19 cellular contexts compared by ENCODE assay signal in genomic region chr3:129173725-129174124, GRCh38. TPM values are rescaled to one million over a fixed set of nuclear protein-coding genes. Genes with fewer than 3 reads are reported as not detected.
DNase-seq lines count a peak whose midpoint lies in the region; ATAC-seq, FAIRE-seq and TF ChIP-seq lines count a peak whose summit lies in the region.
"Had no signal": no experiment of that assay in that cellular context is flagged by ENCODE, and none has a peak within 500 bp of the region (broad histone marks: within the 10 kb centered on the region; RNA-seq: fewer than 3 reads in every experiment).

No MANE protein-coding gene starts in this region.

- CTCF ChIA-PET in activated CD8-positive, alpha-beta memory T cell treated with anti-CD3 and anti-CD28 coated beads, Interleukin-2, amount 10 ng/mL, durations not matched to agents 7 days and 5 days (lab: Charles Lee), result interaction anchor here (1.4 to 2.0 kb wide), 2 partner anchors 10 to 120 kb away, joined by 3 to 7 read pairs; no protein-coding TSS in a partner anchor
- CTCF ChIA-PET in Caco-2 (lab: Charles Lee), result interaction anchor here (0.7 kb wide), 1 partner anchor 197 kb away, joined by 6 read pairs; no protein-coding TSS in a partner anchor

- peak overlapping the region; percentile 52 for H3K27ac Mint-ChIP-seq in activated CD8-positive, alpha-beta memory T cell treated with anti-CD3 and anti-CD28 coated beads, Interleukin-2, amount 10 ng/mL, durations not matched to agents 7 days and 5 days
- H3K27ac Mint-ChIP-seq in chondrocyte (ENCODE audit: unreplicated experiment) (peak overlapping the region; percentile 89), Caco-2 (ENCODE audit: unreplicated experiment) (no peak overlapping the region)

- H3K36me3 ChIP-seq in Loucy (ENCODE audit: insufficient read depth, low read length) (peaks cover 52% of the 10 kb centered on the region), parathyroid adenoma (ENCODE audit: control insufficient read depth, insufficient read depth, low read length) (no peaks in the 10 kb centered on the region), Caco-2 (ENCODE audit: control insufficient read depth, insufficient read depth, low read length) (no peaks in the 10 kb centered on the region; the same call in 1 of the 2 replicates)

- no peaks in the 10 kb centered on the region for H3K9me3 ChIP-seq in Loucy (ENCODE audit: insufficient read depth, low read depth, low read length)
- H3K9me3 ChIP-seq in parathyroid adenoma (ENCODE audit: control insufficient read depth, low read length), result no peaks in the 10 kb centered on the region
- no peaks in the 10 kb centered on the region for H3K9me3 ChIP-seq in Caco-2
- H3K9me3 ChIP-seq: lower lobe of right lung, SK-N-SH had no signal

- no TSS peak for BruUV-seq in Caco-2 (replicated peaks; lab: Mats Ljungman, UMichigan)

- no peak for FAIRE-seq in frontal cortex (lab: Jason Lieb, UNC)
- FAIRE-seq: D721Med had no signal

- no peaks in the 10 kb centered on the region for H3K27me3 ChIP-seq in Loucy (ENCODE audit: insufficient read depth, low read length, poor library complexity, severe bottlenecking)
- no peaks in the 10 kb centered on the region for H3K27me3 ChIP-seq in parathyroid adenoma (ENCODE audit: control insufficient read depth, insufficient read depth, low read length)
- no peaks in the 10 kb centered on the region for H3K27me3 ChIP-seq in Caco-2 (replicated peaks; ENCODE audit: control insufficient read depth, insufficient read depth, low read length)

- H3K9me2 ChIP-seq in Loucy (replicated peaks; ENCODE audit: low read depth, low read length), result no peaks in the 10 kb centered on the region
- H3K9me2 ChIP-seq: SK-N-SH had no signal

- H3K4me2 ChIP-seq in Loucy (ENCODE audit: low read depth, low read length, poor library complexity, severe bottlenecking) (peak overlapping the region; percentile 57), parathyroid adenoma (ENCODE audit: low read length) (peak overlapping the region; percentile 3)
- H3K4me2 ChIP-seq: PC-9, SK-N-SH had no signal

- peaks cover 63% of the 10 kb centered on the region for H3K36me3 Mint-ChIP-seq in activated CD8-positive, alpha-beta memory T cell treated with anti-CD3 and anti-CD28 coated beads, Interleukin-2, amount 10 ng/mL, durations not matched to agents 7 days and 5 days
- peaks cover 16% of the 10 kb centered on the region for H3K36me3 Mint-ChIP-seq in chondrocyte (ENCODE audit: low read depth)
- peaks cover 76% of the 10 kb centered on the region for H3K36me3 Mint-ChIP-seq in Caco-2 (ENCODE audit: insufficient read depth, unreplicated experiment)

- POLR2A ChIA-PET in Caco-2 (lab: Charles Lee), result interaction anchor here (1.1 kb wide), 1 partner anchor 12 kb away, joined by 4 read pairs; no protein-coding TSS in a partner anchor

- H3K79me2 ChIP-seq in Loucy (ENCODE audit: insufficient read depth, low read length), result peaks cover 87% of the 10 kb centered on the region
- H3K79me2 ChIP-seq in parathyroid adenoma, result peaks cover 50% of the 10 kb centered on the region

- intact Hi-C loops in Caco-2 (cut with micrococcal nuclease; ENCODE audit: unreplicated experiment), result no loop called here

- H4K20me1 ChIP-seq in Loucy (ENCODE audit: insufficient read depth, low read length, poor library complexity, severe bottlenecking), result peaks cover 91% of the 10 kb centered on the region

- H3K4me3 Mint-ChIP-seq in activated CD8-positive, alpha-beta memory T cell treated with anti-CD3 and anti-CD28 coated beads, Interleukin-2, amount 10 ng/mL, durations not matched to agents 7 days and 5 days, result no peak overlapping the region
- peak overlapping the region; percentile 4 for H3K4me3 Mint-ChIP-seq in chondrocyte (ENCODE audit: unreplicated experiment)
- no peak overlapping the region for H3K4me3 Mint-ChIP-seq in Caco-2 (ENCODE audit: unreplicated experiment)

- no peaks in the 10 kb centered on the region for H3K27me3 Mint-ChIP-seq in activated CD8-positive, alpha-beta memory T cell treated with anti-CD3 and anti-CD28 coated beads, Interleukin-2, amount 10 ng/mL, durations not matched to agents 7 days and 5 days
- H3K27me3 Mint-ChIP-seq in chondrocyte (ENCODE audit: low read depth) (no peaks in the 10 kb centered on the region), Caco-2 (ENCODE audit: insufficient read depth, unreplicated experiment) (no peaks in the 10 kb centered on the region)

- no peak overlapping the region for H3K27ac ChIP-seq in parathyroid adenoma
- H3K27ac ChIP-seq: lower lobe of right lung, PC-9 had no signal

- no peaks in the 10 kb centered on the region for H3K9me3 Mint-ChIP-seq in activated CD8-positive, alpha-beta memory T cell treated with anti-CD3 and anti-CD28 coated beads, Interleukin-2, amount 10 ng/mL, durations not matched to agents 7 days and 5 days (ENCODE audit: low read depth)
- H3K9me3 Mint-ChIP-seq in chondrocyte (ENCODE audit: low read depth), result no peaks in the 10 kb centered on the region
- H3K9me3 Mint-ChIP-seq in Caco-2 (ENCODE audit: unreplicated experiment), result no peaks in the 10 kb centered on the region

- peak overlapping the region; percentile 20 for H3K4me3 ChIP-seq in Loucy (ENCODE audit: low read length, poor library complexity, severe bottlenecking)
- H3K4me3 ChIP-seq in parathyroid adenoma (ENCODE audit: low read depth, low read length), result peak overlapping the region; percentile 9
- no peak overlapping the region for H3K4me3 ChIP-seq in Caco-2 (ENCODE audit: low read depth, low read length)
- H3K4me3 ChIP-seq: lower lobe of right lung, PC-9 had no signal

- ATAC-seq in activated CD8-positive, alpha-beta memory T cell treated with anti-CD3 and anti-CD28 coated beads, Interleukin-2, amount 10 ng/mL, durations not matched to agents 7 days and 5 days, result no peak
- no peak for ATAC-seq in HG02981 (IDR thresholded peaks at IDR 0.05; ENCODE audit: unreplicated experiment)
- ATAC-seq: lower lobe of right lung had no signal

- no peak for DNase-seq in activated CD8-positive, alpha-beta memory T cell treated with anti-CD3 and anti-CD28 coated beads, Interleukin-2, amount 10 ng/mL, durations not matched to agents 7 days and 5 days
- no peak for DNase-seq in activated CD8-positive, alpha-beta memory T cell treated with anti-CD3 and anti-CD28 coated beads, Interleukin-2, amount 50 U/mL, for 4 hours
- DNase-seq in chondrocyte (ENCODE audit: low spot score) (no peak), frontal cortex (ENCODE audit: low spot score in 2 of 2) (no peak), Caco-2 (no peak)
- DNase-seq: foreskin melanocyte; GDM1; HCEC 1CT; lower lobe of right lung; MM.1S; NCI-H187 treated with DMSO at 0.1 percent for 48 hours; NCI-H510A treated with DMSO at 0.1 percent for 48 hours; PC-9; SK-N-SH; stimulated activated CD4-positive, alpha-beta T cell treated with anti-CD3 and anti-CD28 coated beads, Interleukin-2, amount 100 ng/mL, for 48 hours had no signal

- H3K4me1 Mint-ChIP-seq in activated CD8-positive, alpha-beta memory T cell treated with anti-CD3 and anti-CD28 coated beads, Interleukin-2, amount 10 ng/mL, durations not matched to agents 7 days and 5 days, result peaks cover 61% of the 10 kb centered on the region
- peaks cover 34% of the 10 kb centered on the region for H3K4me1 Mint-ChIP-seq in chondrocyte (ENCODE audit: low read depth)
- H3K4me1 Mint-ChIP-seq in Caco-2 (ENCODE audit: low read depth, unreplicated experiment), result no peaks in the 10 kb centered on the region

- H3K4me1 ChIP-seq in Loucy (ENCODE audit: insufficient read depth, low read length, poor library complexity, severe bottlenecking) (peaks cover 31% of the 10 kb centered on the region), parathyroid adenoma (peaks cover 27% of the 10 kb centered on the region), Caco-2 (no peaks in the 10 kb centered on the region)

- H3F3A ChIP-seq in Loucy (ENCODE audit: low read depth), result peaks cover 4% of the 10 kb centered on the region; the same call in 1 of the 2 replicates

- H3K9ac ChIP-seq in Loucy (ENCODE audit: low read depth, low read length, poor library complexity, severe bottlenecking) (no peak overlapping the region), parathyroid adenoma (no peak overlapping the region)
- H3K9ac ChIP-seq: SK-N-SH had no signal

- H2AFZ ChIP-seq in Loucy (ENCODE audit: low read length) (no peak overlapping the region), parathyroid adenoma (no peak overlapping the region)
- H2AFZ ChIP-seq: PC-9 had no signal

- TF ChIP-seq CTCF in Loucy (conservative IDR thresholded peaks at IDR 0.05; ENCODE audit: low read length), result no peak
- TF ChIP-seq CTCF in chondrocyte (IDR thresholded peaks at IDR 0.05), result no peak
- no peak for TF ChIP-seq CTCF in parathyroid adenoma (IDR thresholded peaks at IDR 0.05)
- no peak for TF ChIP-seq CTCF in Caco-2 (IDR thresholded peaks at IDR 0.05; ENCODE audit: insufficient read depth in 1 of 2, low read depth in 1 of 2, low read length in 1 of 2, severe bottlenecking in 1 of 2, unreplicated experiment in 1 of 2)

RNA-seq across cellular contexts. Expression of gene CNBP, which starts 10.0 kb away (rescaled TPM):
- total RNA-seq in activated CD8-positive, alpha-beta memory T cell treated with anti-CD3 and anti-CD28 coated beads, Interleukin-2, amount 10 ng/mL, durations not matched to agents 7 days and 5 days, result 100 to 1,000 TPM; 270 to 330 TPM
- total RNA-seq in chondrocyte, result 130 to 158 TPM (median 138 TPM) in 3 replicates
- total RNA-seq in frontal cortex, result 169 TPM
- 229 and 266 TPM in 2 replicates for total RNA-seq in Caco-2 (2022)

RNA-seq across cellular contexts. Expression of gene ISY1, which starts 12.9 kb away (rescaled TPM):
- 10 to 100 TPM; 44.4 to 75.9 TPM for total RNA-seq in activated CD8-positive, alpha-beta memory T cell treated with anti-CD3 and anti-CD28 coated beads, Interleukin-2, amount 10 ng/mL, durations not matched to agents 7 days and 5 days
- total RNA-seq in chondrocyte (31.3 to 44.7 TPM (median 31.9 TPM) in 3 replicates), frontal cortex (13.9 TPM), Caco-2 (2022) (35.6 and 37.6 TPM in 2 replicates)

RNA-seq across cellular contexts. Expression of gene RAB43, which starts 52.1 kb away (rescaled TPM):
- 10 to 100 TPM; 33.7 to 36.1 TPM for total RNA-seq in activated CD8-positive, alpha-beta memory T cell treated with anti-CD3 and anti-CD28 coated beads, Interleukin-2, amount 10 ng/mL, durations not matched to agents 7 days and 5 days
- total RNA-seq in chondrocyte (19.1 to 29.7 TPM (median 26.3 TPM) in 3 replicates), frontal cortex (2.0 TPM), Caco-2 (2022) (10.8 and 12.3 TPM in 2 replicates)
